1 cellular context compared by ENCODE assay signal in the genomic region with DNA sequence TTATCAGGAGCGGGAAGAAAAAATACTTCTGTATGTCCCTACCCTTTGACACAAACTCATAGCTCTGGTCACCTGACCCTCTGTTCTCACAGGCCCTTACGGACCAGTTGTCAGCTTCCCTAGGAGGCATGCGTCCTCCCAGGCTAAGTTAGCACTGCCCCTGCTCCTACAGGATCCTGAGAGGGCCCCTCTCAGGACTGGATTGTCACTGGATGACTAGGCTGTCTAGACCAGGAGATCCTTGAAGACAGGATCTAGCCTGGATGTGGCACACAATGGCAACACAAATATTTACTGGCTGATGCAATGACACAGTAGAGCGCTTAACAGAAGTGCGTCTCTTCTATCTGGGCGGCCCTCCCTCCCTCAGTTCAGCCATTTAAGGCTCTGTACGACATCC.
A peak's percentile ranks its signal among the peaks of the same experiment; 100 is the strongest.
TF ChIP-seq lines count a peak whose summit lies in the region.

No MANE protein-coding gene starts in this region.

TF ChIP-seq in HepG2, 621 proteins besides CTCF, POLR2A, EP300 and RAD21 (continued from another document):
- TF ChIP-seq, protein P1, sequence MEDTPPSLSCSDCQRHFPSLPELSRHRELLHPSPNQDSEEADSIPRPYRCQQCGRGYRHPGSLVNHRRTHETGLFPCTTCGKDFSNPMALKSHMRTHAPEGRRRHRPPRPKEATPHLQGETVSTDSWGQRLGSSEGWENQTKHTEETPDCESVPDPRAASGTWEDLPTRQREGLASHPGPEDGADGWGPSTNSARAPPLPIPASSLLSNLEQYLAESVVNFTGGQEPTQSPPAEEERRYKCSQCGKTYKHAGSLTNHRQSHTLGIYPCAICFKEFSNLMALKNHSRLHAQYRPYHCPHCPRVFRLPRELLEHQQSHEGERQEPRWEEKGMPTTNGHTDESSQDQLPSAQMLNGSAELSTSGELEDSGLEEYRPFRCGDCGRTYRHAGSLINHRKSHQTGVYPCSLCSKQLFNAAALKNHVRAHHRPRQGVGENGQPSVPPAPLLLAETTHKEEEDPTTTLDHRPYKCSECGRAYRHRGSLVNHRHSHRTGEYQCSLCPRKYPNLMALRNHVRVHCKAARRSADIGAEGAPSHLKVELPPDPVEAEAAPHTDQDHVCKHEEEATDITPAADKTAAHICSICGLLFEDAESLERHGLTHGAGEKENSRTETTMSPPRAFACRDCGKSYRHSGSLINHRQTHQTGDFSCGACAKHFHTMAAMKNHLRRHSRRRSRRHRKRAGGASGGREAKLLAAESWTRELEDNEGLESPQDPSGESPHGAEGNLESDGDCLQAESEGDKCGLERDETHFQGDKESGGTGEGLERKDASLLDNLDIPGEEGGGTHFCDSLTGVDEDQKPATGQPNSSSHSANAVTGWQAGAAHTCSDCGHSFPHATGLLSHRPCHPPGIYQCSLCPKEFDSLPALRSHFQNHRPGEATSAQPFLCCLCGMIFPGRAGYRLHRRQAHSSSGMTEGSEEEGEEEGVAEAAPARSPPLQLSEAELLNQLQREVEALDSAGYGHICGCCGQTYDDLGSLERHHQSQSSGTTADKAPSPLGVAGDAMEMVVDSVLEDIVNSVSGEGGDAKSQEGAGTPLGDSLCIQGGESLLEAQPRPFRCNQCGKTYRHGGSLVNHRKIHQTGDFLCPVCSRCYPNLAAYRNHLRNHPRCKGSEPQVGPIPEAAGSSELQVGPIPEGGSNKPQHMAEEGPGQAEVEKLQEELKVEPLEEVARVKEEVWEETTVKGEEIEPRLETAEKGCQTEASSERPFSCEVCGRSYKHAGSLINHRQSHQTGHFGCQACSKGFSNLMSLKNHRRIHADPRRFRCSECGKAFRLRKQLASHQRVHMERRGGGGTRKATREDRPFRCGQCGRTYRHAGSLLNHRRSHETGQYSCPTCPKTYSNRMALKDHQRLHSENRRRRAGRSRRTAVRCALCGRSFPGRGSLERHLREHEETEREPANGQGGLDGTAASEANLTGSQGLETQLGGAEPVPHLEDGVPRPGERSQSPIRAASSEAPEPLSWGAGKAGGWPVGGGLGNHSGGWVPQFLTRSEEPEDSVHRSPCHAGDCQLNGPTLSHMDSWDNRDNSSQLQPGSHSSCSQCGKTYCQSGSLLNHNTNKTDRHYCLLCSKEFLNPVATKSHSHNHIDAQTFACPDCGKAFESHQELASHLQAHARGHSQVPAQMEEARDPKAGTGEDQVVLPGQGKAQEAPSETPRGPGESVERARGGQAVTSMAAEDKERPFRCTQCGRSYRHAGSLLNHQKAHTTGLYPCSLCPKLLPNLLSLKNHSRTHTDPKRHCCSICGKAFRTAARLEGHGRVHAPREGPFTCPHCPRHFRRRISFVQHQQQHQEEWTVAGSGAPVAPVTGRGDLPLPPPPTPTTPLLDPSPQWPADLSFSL (CRISPR knock-in tag; IDR thresholded peaks at IDR 0.05): no peak
- TF ChIP-seq DMAP1 (CRISPR knock-in tag; IDR thresholded peaks at IDR 0.05): 0 out of 2 replicates have a peak, but pooled peaks have one; percentile 33
- TF ChIP-seq, protein P2, sequence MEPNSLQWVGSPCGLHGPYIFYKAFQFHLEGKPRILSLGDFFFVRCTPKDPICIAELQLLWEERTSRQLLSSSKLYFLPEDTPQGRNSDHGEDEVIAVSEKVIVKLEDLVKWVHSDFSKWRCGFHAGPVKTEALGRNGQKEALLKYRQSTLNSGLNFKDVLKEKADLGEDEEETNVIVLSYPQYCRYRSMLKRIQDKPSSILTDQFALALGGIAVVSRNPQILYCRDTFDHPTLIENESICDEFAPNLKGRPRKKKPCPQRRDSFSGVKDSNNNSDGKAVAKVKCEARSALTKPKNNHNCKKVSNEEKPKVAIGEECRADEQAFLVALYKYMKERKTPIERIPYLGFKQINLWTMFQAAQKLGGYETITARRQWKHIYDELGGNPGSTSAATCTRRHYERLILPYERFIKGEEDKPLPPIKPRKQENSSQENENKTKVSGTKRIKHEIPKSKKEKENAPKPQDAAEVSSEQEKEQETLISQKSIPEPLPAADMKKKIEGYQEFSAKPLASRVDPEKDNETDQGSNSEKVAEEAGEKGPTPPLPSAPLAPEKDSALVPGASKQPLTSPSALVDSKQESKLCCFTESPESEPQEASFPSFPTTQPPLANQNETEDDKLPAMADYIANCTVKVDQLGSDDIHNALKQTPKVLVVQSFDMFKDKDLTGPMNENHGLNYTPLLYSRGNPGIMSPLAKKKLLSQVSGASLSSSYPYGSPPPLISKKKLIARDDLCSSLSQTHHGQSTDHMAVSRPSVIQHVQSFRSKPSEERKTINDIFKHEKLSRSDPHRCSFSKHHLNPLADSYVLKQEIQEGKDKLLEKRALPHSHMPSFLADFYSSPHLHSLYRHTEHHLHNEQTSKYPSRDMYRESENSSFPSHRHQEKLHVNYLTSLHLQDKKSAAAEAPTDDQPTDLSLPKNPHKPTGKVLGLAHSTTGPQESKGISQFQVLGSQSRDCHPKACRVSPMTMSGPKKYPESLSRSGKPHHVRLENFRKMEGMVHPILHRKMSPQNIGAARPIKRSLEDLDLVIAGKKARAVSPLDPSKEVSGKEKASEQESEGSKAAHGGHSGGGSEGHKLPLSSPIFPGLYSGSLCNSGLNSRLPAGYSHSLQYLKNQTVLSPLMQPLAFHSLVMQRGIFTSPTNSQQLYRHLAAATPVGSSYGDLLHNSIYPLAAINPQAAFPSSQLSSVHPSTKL (CRISPR knock-in tag; IDR thresholded peaks at IDR 0.05): peak; percentile 38; the same call in 1 of the 2 replicates
- TF ChIP-seq, protein P3, sequence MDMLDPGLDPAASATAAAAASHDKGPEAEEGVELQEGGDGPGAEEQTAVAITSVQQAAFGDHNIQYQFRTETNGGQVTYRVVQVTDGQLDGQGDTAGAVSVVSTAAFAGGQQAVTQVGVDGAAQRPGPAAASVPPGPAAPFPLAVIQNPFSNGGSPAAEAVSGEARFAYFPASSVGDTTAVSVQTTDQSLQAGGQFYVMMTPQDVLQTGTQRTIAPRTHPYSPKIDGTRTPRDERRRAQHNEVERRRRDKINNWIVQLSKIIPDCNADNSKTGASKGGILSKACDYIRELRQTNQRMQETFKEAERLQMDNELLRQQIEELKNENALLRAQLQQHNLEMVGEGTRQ (IDR thresholded peaks at IDR 0.05; ENCODE audit: low read depth, low read length): peak; percentile 45; the same call in 1 of the 2 replicates
- TF ChIP-seq, protein P3 (CRISPR knock-in tag; IDR thresholded peaks at IDR 0.05; ENCODE audit: borderline replicate concordance): peak; percentile 65; the same call in 1 of the 2 replicates
- TF ChIP-seq SKI (IDR thresholded peaks at IDR 0.05; ENCODE audit: partially characterized antibody): peak; percentile 32
- TF ChIP-seq YEATS2 (CRISPR knock-in tag; IDR thresholded peaks at IDR 0.05; ENCODE audit: borderline replicate concordance): peak; percentile 51; the same call in 1 of the 2 replicates
- TF ChIP-seq ATF7 (IDR thresholded peaks at IDR 0.05): no peak
- 0 out of 2 replicates have a peak, but pooled peaks have one; percentile 21 for TF ChIP-seq ATF7 (CRISPR knock-in tag; IDR thresholded peaks at IDR 0.05)
- TF ChIP-seq CEBPG (CRISPR knock-in tag; IDR thresholded peaks at IDR 0.05): peak; percentile 90
- TF ChIP-seq CBX5 (CRISPR knock-in tag; IDR thresholded peaks at IDR 0.05; ENCODE audit: borderline replicate concordance): 0 out of 2 replicates have a peak, but pooled peaks have one; percentile 59
- TF ChIP-seq SALL1 (CRISPR knock-in tag; IDR thresholded peaks at IDR 0.05): peak; percentile 21; the same call in 1 of the 2 replicates
- TF ChIP-seq ZNF644 (CRISPR knock-in tag; IDR thresholded peaks at IDR 0.05; ENCODE audit: low read depth): peak; percentile 61
- TF ChIP-seq CCDC6 (CRISPR knock-in tag; IDR thresholded peaks at IDR 0.05): 0 out of 2 replicates have a peak, but pooled peaks have one; percentile 35
- TF ChIP-seq, protein P4, sequence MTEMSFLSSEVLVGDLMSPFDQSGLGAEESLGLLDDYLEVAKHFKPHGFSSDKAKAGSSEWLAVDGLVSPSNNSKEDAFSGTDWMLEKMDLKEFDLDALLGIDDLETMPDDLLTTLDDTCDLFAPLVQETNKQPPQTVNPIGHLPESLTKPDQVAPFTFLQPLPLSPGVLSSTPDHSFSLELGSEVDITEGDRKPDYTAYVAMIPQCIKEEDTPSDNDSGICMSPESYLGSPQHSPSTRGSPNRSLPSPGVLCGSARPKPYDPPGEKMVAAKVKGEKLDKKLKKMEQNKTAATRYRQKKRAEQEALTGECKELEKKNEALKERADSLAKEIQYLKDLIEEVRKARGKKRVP (CRISPR knock-in tag; IDR thresholded peaks at IDR 0.05): peak; percentile 63 to 98; a peak in 2 of 4 replicates
- peak; percentile 47 for TF ChIP-seq FOXA3 (CRISPR knock-in tag; IDR thresholded peaks at IDR 0.05)
- TF ChIP-seq FOSL2 (CRISPR knock-in tag; IDR thresholded peaks at IDR 0.05): peak; percentile 47
- no peak for TF ChIP-seq SOX13 (IDR thresholded peaks at IDR 0.05)
- peak in 1 of 2 experiments; percentile 54; a peak in 2 of 4 replicates for TF ChIP-seq SOX13 (CRISPR knock-in tag; conservative IDR thresholded peaks at IDR 0.05 in 1 of 2, IDR thresholded peaks at IDR 0.05 in 1 of 2)
- peak; percentile 48; the same call in 1 of the 2 replicates for TF ChIP-seq ZNF331 (CRISPR knock-in tag; IDR thresholded peaks at IDR 0.05)
- TF ChIP-seq FOXA1 (IDR thresholded peaks at IDR 0.05): no peak
- peak; percentile 43; the same call in 1 of the 2 replicates for TF ChIP-seq FOXA1 (CRISPR knock-in tag; IDR thresholded peaks at IDR 0.05)
- no peak for TF ChIP-seq ZNF329 (CRISPR knock-in tag; IDR thresholded peaks at IDR 0.05; ENCODE audit: low read depth)
- TF ChIP-seq, protein P5, sequence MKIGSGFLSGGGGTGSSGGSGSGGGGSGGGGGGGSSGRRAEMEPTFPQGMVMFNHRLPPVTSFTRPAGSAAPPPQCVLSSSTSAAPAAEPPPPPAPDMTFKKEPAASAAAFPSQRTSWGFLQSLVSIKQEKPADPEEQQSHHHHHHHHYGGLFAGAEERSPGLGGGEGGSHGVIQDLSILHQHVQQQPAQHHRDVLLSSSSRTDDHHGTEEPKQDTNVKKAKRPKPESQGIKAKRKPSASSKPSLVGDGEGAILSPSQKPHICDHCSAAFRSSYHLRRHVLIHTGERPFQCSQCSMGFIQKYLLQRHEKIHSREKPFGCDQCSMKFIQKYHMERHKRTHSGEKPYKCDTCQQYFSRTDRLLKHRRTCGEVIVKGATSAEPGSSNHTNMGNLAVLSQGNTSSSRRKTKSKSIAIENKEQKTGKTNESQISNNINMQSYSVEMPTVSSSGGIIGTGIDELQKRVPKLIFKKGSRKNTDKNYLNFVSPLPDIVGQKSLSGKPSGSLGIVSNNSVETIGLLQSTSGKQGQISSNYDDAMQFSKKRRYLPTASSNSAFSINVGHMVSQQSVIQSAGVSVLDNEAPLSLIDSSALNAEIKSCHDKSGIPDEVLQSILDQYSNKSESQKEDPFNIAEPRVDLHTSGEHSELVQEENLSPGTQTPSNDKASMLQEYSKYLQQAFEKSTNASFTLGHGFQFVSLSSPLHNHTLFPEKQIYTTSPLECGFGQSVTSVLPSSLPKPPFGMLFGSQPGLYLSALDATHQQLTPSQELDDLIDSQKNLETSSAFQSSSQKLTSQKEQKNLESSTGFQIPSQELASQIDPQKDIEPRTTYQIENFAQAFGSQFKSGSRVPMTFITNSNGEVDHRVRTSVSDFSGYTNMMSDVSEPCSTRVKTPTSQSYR (CRISPR knock-in tag; IDR thresholded peaks at IDR 0.05; ENCODE audit: borderline replicate concordance): no peak
- TF ChIP-seq ONECUT2 (CRISPR knock-in tag; IDR thresholded peaks at IDR 0.05): no peak
- TF ChIP-seq ZC3H13 (CRISPR knock-in tag; IDR thresholded peaks at IDR 0.05): no peak
- TF ChIP-seq NPAS2 (CRISPR knock-in tag; IDR thresholded peaks at IDR 0.05; ENCODE audit: borderline replicate concordance): no peak
- TF ChIP-seq ZNF792 (CRISPR knock-in tag; IDR thresholded peaks at IDR 0.05): no peak
- peak; percentile 26; the same call in 1 of the 2 replicates for TF ChIP-seq KDM2A (CRISPR knock-in tag; IDR thresholded peaks at IDR 0.05; ENCODE audit: borderline replicate concordance, low read depth)
- TF ChIP-seq SAP130 (CRISPR knock-in tag; IDR thresholded peaks at IDR 0.05; ENCODE audit: low read depth): 0 out of 2 replicates have a peak, but pooled peaks have one; percentile 23
